In the genomic region with DNA sequence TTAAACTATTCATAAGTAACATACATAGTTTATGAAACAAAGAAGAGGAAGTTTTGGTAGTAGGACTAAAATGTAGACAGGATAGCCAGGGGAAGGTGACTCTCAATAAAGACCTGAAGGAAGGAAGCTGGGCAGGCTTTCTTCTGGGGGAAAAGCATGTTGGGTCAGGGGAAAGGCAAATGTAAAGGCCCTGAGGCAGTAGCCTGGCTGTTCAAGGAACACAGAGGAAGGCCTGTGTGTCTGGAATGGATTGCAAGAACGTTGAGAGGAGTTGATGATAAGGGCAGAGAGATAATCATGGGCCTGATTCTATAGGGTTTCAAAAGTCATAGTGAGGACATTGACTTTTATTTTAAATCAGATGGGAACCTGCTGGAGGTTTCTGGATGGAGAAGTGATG, we compare ENCODE assay signal across 4 cellular contexts.
"Had no signal": no experiment of that assay in that cellular context is flagged by ENCODE, and none has a peak within 500 bp of the region (broad histone marks: within the 10 kb centered on the region; RNA-seq: fewer than 3 reads in every experiment).

No MANE protein-coding gene starts in this region.

- H3K4me3 ChIP-seq: GM23338 had no signal

- H2AFZ ChIP-seq: GM23338 had no signal

- H3K4me2 ChIP-seq: GM23338 had no signal

- H3K27ac ChIP-seq: HL-60 had no signal

- DNase-seq: H9, HCEC 1CT had no signal
